In the genomic region with DNA sequence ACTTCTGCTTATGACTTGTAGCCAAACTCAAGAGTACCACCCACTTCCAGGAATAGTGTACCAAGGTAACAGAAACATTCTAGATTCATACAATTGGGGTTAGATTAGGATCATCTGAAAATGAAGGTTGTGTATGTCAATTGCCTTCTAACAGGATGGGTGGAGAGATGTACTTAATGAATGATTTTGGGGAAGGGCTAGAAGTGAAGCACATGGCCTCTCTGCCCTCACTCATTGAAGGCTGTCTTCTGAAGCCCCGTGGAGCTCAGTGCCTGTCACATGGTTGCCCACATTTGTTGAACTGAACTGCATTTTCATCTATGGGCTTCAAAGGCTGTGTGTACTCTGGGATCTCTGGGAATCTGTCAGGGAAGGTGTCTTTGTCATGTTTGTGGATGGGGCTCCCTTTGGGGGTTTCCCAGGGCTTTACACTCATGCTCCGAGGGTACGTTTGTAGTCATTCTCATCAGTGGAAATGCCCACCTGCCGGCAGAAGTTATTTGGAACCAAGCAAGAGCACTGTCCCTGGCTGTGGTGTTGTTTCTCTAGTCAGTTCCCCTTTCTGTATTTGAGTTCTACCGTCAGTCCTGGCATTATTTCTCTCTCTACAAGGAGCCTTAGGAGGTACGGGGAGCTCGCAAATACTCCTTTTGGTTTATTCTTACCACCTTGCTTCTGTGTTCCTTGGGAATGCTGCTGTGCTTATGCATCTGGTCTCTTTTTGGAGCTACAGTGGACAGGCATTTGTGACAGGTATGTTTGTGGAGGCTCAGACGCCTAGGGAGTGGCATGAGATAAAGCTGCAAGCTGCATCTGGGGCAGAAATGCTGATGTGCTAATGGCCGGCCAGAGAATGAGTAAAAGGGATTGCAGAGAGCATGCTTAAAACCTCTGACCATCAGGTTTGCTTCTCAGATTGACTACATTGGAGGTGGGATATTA, we compare ENCODE assay signal across 12 cellular contexts. TPM values are rescaled to one million over a fixed set of nuclear protein-coding genes. Genes with fewer than 3 reads are reported as not detected.
DNase-seq lines count a peak whose midpoint lies in the region; ATAC-seq and TF ChIP-seq lines count a peak whose summit lies in the region.
"Had no signal": no experiment of that assay in that cellular context is flagged by ENCODE, and none has a peak within 500 bp of the region (broad histone marks: within the 10 kb centered on the region; RNA-seq: fewer than 3 reads in every experiment).

No MANE protein-coding gene starts in this region.

- no peaks in the 10 kb centered on the region for H3K9me3 ChIP-seq in Peyer's patch
- no peaks in the 10 kb centered on the region for H3K9me3 ChIP-seq in endodermal cell (ENCODE audit: control insufficient read depth, low read length)

- H3K9me3 Mint-ChIP-seq in activated CD4-positive, alpha-beta memory T cell treated with anti-CD3 and anti-CD28 coated beads, Interleukin-2, amount 10 ng/mL, durations not matched to agents 7 days and 5 days = peaks cover 4% of the 10 kb centered on the region
- no peaks in the 10 kb centered on the region for H3K9me3 Mint-ChIP-seq in activated CD4-positive, alpha-beta memory T cell treated with anti-CD3 and anti-CD28 coated beads for 36 hours
- no peaks in the 10 kb centered on the region for H3K9me3 Mint-ChIP-seq in stimulated activated memory B cell treated with anti-CD40 and anti-IgM and Interleukin-4, amounts not matched to agents 10 μg/mL and 1 μg/mL and 100 μg/mL, for 72 hours
- H3K9me3 Mint-ChIP-seq in endodermal cell = peaks cover 2% of the 10 kb centered on the region
- peaks cover 0 to 7% (median 0%) of the 10 kb centered on the region in 6 donors for H3K9me3 Mint-ChIP-seq in immature natural killer cell
- H3K9me3 Mint-ChIP-seq: activated naive CD4-positive, alpha-beta T cell treated with anti-CD3 and anti-CD28 coated beads, Interleukin-2, amount 50 U/mL, for 24 hours had no signal

- peaks cover 92% of the 10 kb centered on the region for H3K4me1 Mint-ChIP-seq in activated CD4-positive, alpha-beta memory T cell treated with anti-CD3 and anti-CD28 coated beads, Interleukin-2, amount 10 ng/mL, durations not matched to agents 7 days and 5 days
- peaks cover 38% of the 10 kb centered on the region for H3K4me1 Mint-ChIP-seq in activated CD4-positive, alpha-beta memory T cell treated with anti-CD3 and anti-CD28 coated beads for 36 hours (ENCODE audit: low read depth)
- H3K4me1 Mint-ChIP-seq in stimulated activated memory B cell treated with anti-CD40 and anti-IgM and Interleukin-4, amounts not matched to agents 10 μg/mL and 1 μg/mL and 100 μg/mL, for 72 hours = peaks cover 89% of the 10 kb centered on the region
- H3K4me1 Mint-ChIP-seq in endodermal cell = peaks cover 11% of the 10 kb centered on the region
- no peaks in the 10 kb centered on the region for H3K4me1 Mint-ChIP-seq in immature natural killer cell
- H3K4me1 Mint-ChIP-seq: activated naive CD4-positive, alpha-beta T cell treated with anti-CD3 and anti-CD28 coated beads, Interleukin-2, amount 50 U/mL, for 24 hours had no signal

- POLR2A ChIA-PET in activated CD4-positive, alpha-beta memory T cell treated with anti-CD3 and anti-CD28 coated beads, Interleukin-2, amount 10 ng/mL, durations not matched to agents 7 days and 5 days (lab: Charles Lee) = interaction anchor here (0.9 to 14.7 kb wide), 13 partner anchors 9 to 532 kb away, joined by 3 to 568 read pairs (median 7); a partner anchor contains a TSS
- POLR2A ChIA-PET in activated CD4-positive, alpha-beta memory T cell treated with anti-CD3 and anti-CD28 coated beads for 36 hours (lab: Charles Lee) = no interaction called here

- peak; percentile 35 for ATAC-seq in HG02759 (IDR thresholded peaks at IDR 0.05; ENCODE audit: unreplicated experiment)
- ATAC-seq in stimulated activated memory B cell treated with anti-CD40 and anti-IgM and Interleukin-4, amounts not matched to agents 10 μg/mL and 1 μg/mL and 100 μg/mL, for 72 hours = peak; percentile 85

- H3K27me3 Mint-ChIP-seq in activated CD4-positive, alpha-beta memory T cell treated with anti-CD3 and anti-CD28 coated beads, Interleukin-2, amount 10 ng/mL, durations not matched to agents 7 days and 5 days = no peaks in the 10 kb centered on the region
- H3K27me3 Mint-ChIP-seq in activated CD4-positive, alpha-beta memory T cell treated with anti-CD3 and anti-CD28 coated beads for 36 hours = peaks cover 19% of the 10 kb centered on the region
- no peaks in the 10 kb centered on the region for H3K27me3 Mint-ChIP-seq in stimulated activated memory B cell treated with anti-CD40 and anti-IgM and Interleukin-4, amounts not matched to agents 10 μg/mL and 1 μg/mL and 100 μg/mL, for 72 hours
- no peaks in the 10 kb centered on the region for H3K27me3 Mint-ChIP-seq in endodermal cell (ENCODE audit: insufficient read depth)
- peaks cover 0 to 3% (median 2%) of the 10 kb centered on the region in 3 donors for H3K27me3 Mint-ChIP-seq in immature natural killer cell (ENCODE audit: low read depth in 3 of 3)

- DNase-seq in activated CD4-positive, alpha-beta memory T cell treated with anti-CD3 and anti-CD28 coated beads, Interleukin-2, amount 10 ng/mL, durations not matched to agents 7 days and 5 days = no peak
- DNase-seq in activated CD4-positive, alpha-beta memory T cell treated with anti-CD3 and anti-CD28 coated beads for 36 hours = no peak
- DNase-seq in Peyer's patch (peak in 2 of 3 donors; percentile 55 to 56), endodermal cell (no peak), immature natural killer cell (no peak)
- DNase-seq in stimulated activated naive CD4-positive, alpha-beta T cell (lab: John Stamatoyannopoulos, UW) = no peak
- DNase-seq: mesendoderm; stimulated activated CD4-positive, alpha-beta T cell treated with anti-CD3 and anti-CD28 coated beads, Interleukin-1b, Interleukin-23, amount 100 ng/mL, for 48 hours had no signal

- intact Hi-C loops in activated CD4-positive, alpha-beta memory T cell treated with anti-CD3 and anti-CD28 coated beads for 36 hours (cut with micrococcal nuclease) = loop anchor here (2.0 to 5.0 kb wide), 2 partner anchors 15 to 65 kb away; no protein-coding TSS in a partner anchor

- no peak for TF ChIP-seq CTCF in Peyer's patch (IDR thresholded peaks at IDR 0.05)
- no peak for TF ChIP-seq CTCF in endodermal cell (conservative IDR thresholded peaks at IDR 0.05)

- peak overlapping the region in 2 of 4 donors; percentile 26 to 33 for H3K4me3 ChIP-seq in Peyer's patch
- H3K4me3 ChIP-seq in endodermal cell (ENCODE audit: low read length) = no peak overlapping the region

- H3K27me3 ChIP-seq in Peyer's patch (no peaks in the 10 kb centered on the region), endodermal cell (ENCODE audit: control insufficient read depth, insufficient read depth, low read length, poor library complexity, severe bottlenecking) (no peaks in the 10 kb centered on the region)

- H3K36me3 Mint-ChIP-seq in activated CD4-positive, alpha-beta memory T cell treated with anti-CD3 and anti-CD28 coated beads, Interleukin-2, amount 10 ng/mL, durations not matched to agents 7 days and 5 days (ENCODE audit: low read depth) = peaks cover 42% of the 10 kb centered on the region
- no peaks in the 10 kb centered on the region for H3K36me3 Mint-ChIP-seq in activated CD4-positive, alpha-beta memory T cell treated with anti-CD3 and anti-CD28 coated beads for 36 hours
- peaks cover 18% of the 10 kb centered on the region for H3K36me3 Mint-ChIP-seq in stimulated activated memory B cell treated with anti-CD40 and anti-IgM and Interleukin-4, amounts not matched to agents 10 μg/mL and 1 μg/mL and 100 μg/mL, for 72 hours
- H3K36me3 Mint-ChIP-seq in endodermal cell (ENCODE audit: low read depth) = no peaks in the 10 kb centered on the region
- H3K36me3 Mint-ChIP-seq in immature natural killer cell = no peaks in the 10 kb centered on the region
- H3K36me3 Mint-ChIP-seq: activated naive CD4-positive, alpha-beta T cell treated with anti-CD3 and anti-CD28 coated beads, Interleukin-2, amount 50 U/mL, for 24 hours had no signal

- H3K36me3 ChIP-seq in Peyer's patch (no peaks in the 10 kb centered on the region), endodermal cell (ENCODE audit: control insufficient read depth, insufficient read depth, low read length) (no peaks in the 10 kb centered on the region)

- CTCF ChIA-PET in activated CD4-positive, alpha-beta memory T cell treated with anti-CD3 and anti-CD28 coated beads, Interleukin-2, amount 10 ng/mL, durations not matched to agents 7 days and 5 days (lab: Charles Lee) = interaction anchor here (0.9 to 6.8 kb wide), 5 partner anchors 7 to 178 kb away, joined by 3 to 68 read pairs (median 6); no protein-coding TSS in a partner anchor
- CTCF ChIA-PET in activated CD4-positive, alpha-beta memory T cell treated with anti-CD3 and anti-CD28 coated beads for 36 hours (lab: Charles Lee) = no interaction called here

- no peak for TF ChIP-seq POLR2A in Peyer's patch (IDR thresholded peaks at IDR 0.05)

- WGBS in endodermal cell (ENCODE audit: insufficient coverage in 1 of 2, insufficient read length in 1 of 2), 2 experiments = 87% methylated on average over 5 to 9 of the region's 9 CpGs

- H3K4me1 ChIP-seq in Peyer's patch = peaks cover 0 to 3% (median 0%) of the 10 kb centered on the region in 4 donors
- peaks cover 2% of the 10 kb centered on the region for H3K4me1 ChIP-seq in endodermal cell (ENCODE audit: control insufficient read depth, insufficient read depth, low read length)

- peak overlapping the region in 2 of 4 donors; percentile 46 to 74 for H3K27ac ChIP-seq in Peyer's patch
- no peak overlapping the region for H3K27ac ChIP-seq in endodermal cell (ENCODE audit: low read depth, low read length)

- H3K27ac Mint-ChIP-seq in activated CD4-positive, alpha-beta memory T cell treated with anti-CD3 and anti-CD28 coated beads, Interleukin-2, amount 10 ng/mL, durations not matched to agents 7 days and 5 days = peak overlapping the region; percentile 95
- H3K27ac Mint-ChIP-seq in activated CD4-positive, alpha-beta memory T cell treated with anti-CD3 and anti-CD28 coated beads for 36 hours = no peak overlapping the region
- H3K27ac Mint-ChIP-seq in stimulated activated memory B cell treated with anti-CD40 and anti-IgM and Interleukin-4, amounts not matched to agents 10 μg/mL and 1 μg/mL and 100 μg/mL, for 72 hours = peak overlapping the region; percentile 90
- no peak overlapping the region for H3K27ac Mint-ChIP-seq in endodermal cell
- H3K27ac Mint-ChIP-seq in immature natural killer cell = no peak overlapping the region
- H3K27ac Mint-ChIP-seq: activated naive CD4-positive, alpha-beta T cell treated with anti-CD3 and anti-CD28 coated beads, Interleukin-2, amount 50 U/mL, for 24 hours had no signal

- H3K4me3 Mint-ChIP-seq in activated CD4-positive, alpha-beta memory T cell treated with anti-CD3 and anti-CD28 coated beads, Interleukin-2, amount 10 ng/mL, durations not matched to agents 7 days and 5 days = peak overlapping the region; percentile 84
- no peak overlapping the region for H3K4me3 Mint-ChIP-seq in activated CD4-positive, alpha-beta memory T cell treated with anti-CD3 and anti-CD28 coated beads for 36 hours
- peak overlapping the region; percentile 96 for H3K4me3 Mint-ChIP-seq in stimulated activated memory B cell treated with anti-CD40 and anti-IgM and Interleukin-4, amounts not matched to agents 10 μg/mL and 1 μg/mL and 100 μg/mL, for 72 hours
- H3K4me3 Mint-ChIP-seq in endodermal cell = no peak overlapping the region
- no peak overlapping the region for H3K4me3 Mint-ChIP-seq in immature natural killer cell
- H3K4me3 Mint-ChIP-seq: activated naive CD4-positive, alpha-beta T cell treated with anti-CD3 and anti-CD28 coated beads, Interleukin-2, amount 50 U/mL, for 24 hours had no signal

- H3K9ac ChIP-seq in endodermal cell (ENCODE audit: extremely low read depth, low read length, poor library complexity, severe bottlenecking) = no peak overlapping the region

RNA-seq across cellular contexts. Expression of a gene that starts 22.4 kb away (rescaled TPM):
- 10 to 100 TPM; 21.6 to 21.7 TPM for total RNA-seq in activated CD4-positive, alpha-beta memory T cell treated with anti-CD3 and anti-CD28 coated beads, Interleukin-2, amount 10 ng/mL, durations not matched to agents 7 days and 5 days
- 1 to 10 TPM; 1.4 to 1.7 TPM for total RNA-seq in activated CD4-positive, alpha-beta memory T cell treated with anti-CD3 and anti-CD28 coated beads for 36 hours
- total RNA-seq in Peyer's patch = 10 to 100 TPM in 1 of 4 donors, 1 to 10 TPM in 1, not detected in 2; 1.7 to 10.7 TPM
- not detected for total RNA-seq in endodermal cell
- polyA plus RNA-seq in endodermal cell (2013, experiment 1 of 2) = not detected
- polyA plus RNA-seq in endodermal cell (2013, experiment 2 of 2) = not detected
- polyA plus RNA-seq in immature natural killer cell = 1 to 10 TPM; 1.1 to 7.4 (median 6.2) TPM
- total RNA-seq: RPMI7951 had no signal

RNA-seq across cellular contexts. Expression of a gene that starts 55.5 kb away (rescaled TPM):
- 1 to 10 TPM; 1.6 to 1.7 TPM for total RNA-seq in activated CD4-positive, alpha-beta memory T cell treated with anti-CD3 and anti-CD28 coated beads, Interleukin-2, amount 10 ng/mL, durations not matched to agents 7 days and 5 days
- under 1 TPM; 0.26 to 0.41 TPM for total RNA-seq in activated CD4-positive, alpha-beta memory T cell treated with anti-CD3 and anti-CD28 coated beads for 36 hours
- total RNA-seq in Peyer's patch = 1 to 10 TPM; 3.7 to 5.8 (median 4.5) TPM
- total RNA-seq in endodermal cell = 1 to 10 TPM; 2.0 to 3.6 TPM
- 0.14 TPM for polyA plus RNA-seq in endodermal cell (2013, experiment 1 of 2)
- polyA plus RNA-seq in endodermal cell (2013, experiment 2 of 2) = not detected
- polyA plus RNA-seq in immature natural killer cell = not detected
- total RNA-seq: RPMI7951 had no signal

Comparison
In these comparisons a context has a peak if more than half of its experiments do, and no peak if none do; other contexts are left out.
1. H3K27ac Mint-ChIP-seq: peak in activated CD4-positive, alpha-beta memory T cell treated with anti-CD3 and anti-CD28 coated beads, Interleukin-2, amount 10 ng/mL, durations not matched to agents 7 days and 5 days (single experiment) and stimulated activated memory B cell treated with anti-CD40 and anti-IgM and Interleukin-4, amounts not matched to agents 10 μg/mL and 1 μg/mL and 100 μg/mL, for 72 hours (single experiment); none in activated CD4-positive, alpha-beta memory T cell treated with anti-CD3 and anti-CD28 coated beads for 36 hours (single experiment), endodermal cell (single experiment) and immature natural killer cell (0 of 6).
2. H3K4me3 Mint-ChIP-seq: peak in activated CD4-positive, alpha-beta memory T cell treated with anti-CD3 and anti-CD28 coated beads, Interleukin-2, amount 10 ng/mL, durations not matched to agents 7 days and 5 days (single experiment) and stimulated activated memory B cell treated with anti-CD40 and anti-IgM and Interleukin-4, amounts not matched to agents 10 μg/mL and 1 μg/mL and 100 μg/mL, for 72 hours (single experiment); none in activated CD4-positive, alpha-beta memory T cell treated with anti-CD3 and anti-CD28 coated beads for 36 hours (single experiment), endodermal cell (single experiment) and immature natural killer cell (0 of 5).
3. DNase-seq: peak in Peyer's patch (2 of 3); none in activated CD4-positive, alpha-beta memory T cell treated with anti-CD3 and anti-CD28 coated beads, Interleukin-2, amount 10 ng/mL, durations not matched to agents 7 days and 5 days (single experiment), activated CD4-positive, alpha-beta memory T cell treated with anti-CD3 and anti-CD28 coated beads for 36 hours (single experiment), endodermal cell (single experiment), stimulated activated naive CD4-positive, alpha-beta T cell (0 of 6) and immature natural killer cell (0 of 3).